Comparison of ENCODE assay signal across 18 cellular contexts in the genomic region with DNA sequence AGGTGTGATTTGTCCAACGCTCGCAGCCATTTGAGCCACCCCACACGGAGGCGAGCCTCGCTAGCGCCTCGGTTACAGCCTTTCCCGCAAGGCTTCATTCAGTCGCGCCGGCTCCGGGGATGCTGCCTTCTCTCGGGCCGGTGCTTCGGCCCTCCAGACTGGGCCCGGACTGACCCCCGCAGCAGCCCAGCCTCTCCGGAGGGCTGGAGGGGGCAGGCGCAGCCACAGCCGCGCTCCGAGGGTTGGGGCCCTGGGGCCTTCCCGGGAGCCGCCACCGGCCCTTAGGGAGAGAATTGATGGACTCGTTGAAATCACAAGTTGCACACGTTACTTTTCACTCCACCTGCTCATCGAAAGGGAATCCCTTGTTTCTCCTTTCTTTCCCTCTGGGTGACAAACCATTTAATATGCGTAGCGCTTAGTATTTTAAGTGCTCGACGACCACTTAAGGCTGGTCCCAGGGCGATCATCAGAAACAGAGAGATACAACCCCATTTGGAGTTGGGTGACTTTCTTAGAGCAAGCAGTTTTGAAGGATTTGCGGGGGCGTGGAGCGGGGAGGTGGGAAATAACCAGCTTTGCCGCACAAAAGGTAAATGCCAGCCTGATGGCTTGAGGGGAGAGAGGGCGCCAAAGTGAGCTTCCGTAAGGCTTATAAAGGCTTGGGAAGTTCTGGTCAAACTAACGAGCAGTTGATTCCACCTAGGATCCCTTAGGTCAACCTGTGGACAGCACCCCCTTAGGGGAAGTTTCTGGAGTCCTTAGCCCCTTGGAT. TPM values are rescaled to one million over a fixed set of nuclear protein-coding genes. Genes with fewer than 3 reads are reported as not detected.
A peak's percentile ranks its signal among the peaks of the same experiment; 100 is the strongest.
DNase-seq lines count a peak whose midpoint lies in the region; ATAC-seq, FAIRE-seq and TF ChIP-seq lines count a peak whose summit lies in the region.
"Had no signal": no experiment of that assay in that cellular context is flagged by ENCODE, and none has a peak within 500 bp of the region (broad histone marks: within the 10 kb centered on the region; RNA-seq: fewer than 3 reads in every experiment).

No MANE protein-coding gene starts in this region.

- DNase-seq in H7 = peak; percentile 87
- DNase-seq in K562 (ENCODE audit: extremely low read depth in 1 of 4, low spot score in 3 of 4) = no peak
- peak; percentile 13 for DNase-seq in iPS DF 6.9 (ENCODE audit: low read depth, low spot score)
- no peak for DNase-seq in omental fat pad (ENCODE audit: low spot score)
- DNase-seq in pancreas = no peak
- no peak for DNase-seq in activated T-cell treated with anti-CD3 and anti-CD28 coated beads, Interleukin-2, amount 50 U/mL, for 48 hours
- no peak for DNase-seq in activated CD4-positive, alpha-beta T cell treated with anti-CD3 and anti-CD28 coated beads, Interleukin-2, amount 50 U/mL, for 48 hours
- DNase-seq: activated gamma-delta T cell treated with Interleukin-2 at 50 U/mL for 16 hours; body of pancreas; DMS79; effector memory CD8-positive, alpha-beta T cell; KG1; mucosa of descending colon; NCI-H1694; SHP77; stimulated activated CD4-positive, alpha-beta T cell treated with anti-CD3 and anti-CD28 coated beads, Interleukin-4, amount 100 ng/mL, for 1 hour had no signal

- no peaks in the 10 kb centered on the region for H3K36me3 ChIP-seq in H7 (replicated peaks; ENCODE audit: control insufficient read depth, insufficient read depth, low read length)
- no peaks in the 10 kb centered on the region for H3K36me3 ChIP-seq in K562 (ENCODE audit: control insufficient read depth, insufficient read depth, low read length)
- no peaks in the 10 kb centered on the region for H3K36me3 ChIP-seq in iPS DF 6.9 (ENCODE audit: control insufficient read depth, insufficient read depth, low read length)
- H3K36me3 ChIP-seq in pancreas = no peaks in the 10 kb centered on the region

- H3K27ac ChIP-seq in K562 (ENCODE audit: extremely low read depth, low read depth, low read length) = no peak overlapping the region
- no peak overlapping the region for H3K27ac ChIP-seq in iPS DF 6.9 (ENCODE audit: low read length)
- H3K27ac ChIP-seq in pancreas = no peak overlapping the region
- H3K27ac ChIP-seq: body of pancreas had no signal

- FAIRE-seq in K562 (lab: Jason Lieb, UNC) = no peak
- FAIRE-seq in pancreas (lab: Jason Lieb, UNC) = no peak

- no peak for TF ChIP-seq EP300 in K562 (IDR thresholded peaks at IDR 0.05; ENCODE audit: low read length)

- no peaks in the 10 kb centered on the region for H4K20me1 ChIP-seq in K562 (replicated peaks; ENCODE audit: control insufficient read depth, insufficient read depth, low read length)

- H3K9ac ChIP-seq in K562 (ENCODE audit: insufficient read depth in 1 of 2, low read depth in 2 of 2, low read length in 2 of 2) = no peak overlapping the region

- BruUV-seq in K562 (replicated peaks; lab: Mats Ljungman, UMichigan) = no TSS peak

- H3K9me3 ChIP-seq in K562 (replicated peaks; ENCODE audit: control insufficient read depth, insufficient read depth, low read depth, low read length) (no peaks in the 10 kb centered on the region), iPS DF 6.9 (ENCODE audit: control insufficient read depth, insufficient read depth, low read length) (no peaks in the 10 kb centered on the region), pancreas (no peaks in the 10 kb centered on the region)
- H3K9me3 ChIP-seq: body of pancreas, mucosa of descending colon had no signal

- POLR2A ChIA-PET in K562 (lab: Yijun Ruan, JAX) = interaction anchor here (1.0 kb wide), 1 partner anchor 15 kb away, joined by 3 read pairs; no protein-coding TSS in a partner anchor

- no peak for TF ChIP-seq POLR2A in K562 (conservative IDR thresholded peaks at IDR 0.05)

- 19% methylated on average over 40 of the region's 40 CpGs for WGBS in K562 (ENCODE audit: insufficient coverage, low coverage, missing lambda C conversion rate)
- WGBS in iPS DF 6.9 (ENCODE audit: insufficient coverage, insufficient read length) = no CpG with 5 or more reads among the region's 40 CpGs
- 62 to 65% methylated on average over 40 of the region's 40 CpGs for WGBS in pancreas, 2 donors

- peak; percentile 36 for ATAC-seq in K562
- peak; percentile 37 for ATAC-seq in omental fat pad (ENCODE audit: low FRiP score)
- no peak for ATAC-seq in HG03521 (IDR thresholded peaks at IDR 0.05; ENCODE audit: unreplicated experiment)
- no peak for ATAC-seq in pancreas
- ATAC-seq: body of pancreas; effector memory CD8-positive, alpha-beta T cell; mucosa of descending colon; stimulated activated effector memory CD8-positive, alpha-beta T cell treated with anti-CD3 and anti-CD28 coated beads, Interleukin-12 subunit alpha, Interleukin-12 subunit beta, amount 100 ng/mL, for 72 hours had no signal

- no peak for TF ChIP-seq RAD21 in K562 (CRISPR knock-in tag; conservative IDR thresholded peaks at IDR 0.05 in 1 of 2, IDR thresholded peaks at IDR 0.05 in 1 of 2)

- H3K9me1 ChIP-seq in K562 (ENCODE audit: control insufficient read depth, insufficient read depth, low read length) = no peaks in the 10 kb centered on the region

- CTCF ChIA-PET in K562 (lab: Yijun Ruan, JAX; ENCODE audit: low intra/inter-chr PET ratio) = no interaction called here

- no peak overlapping the region for H3K4me2 ChIP-seq in K562 (ENCODE audit: insufficient read depth, low read length)

- peaks cover 9% of the 10 kb centered on the region; the same call in 1 of the 2 replicates for H3K27me3 ChIP-seq in H7 (ENCODE audit: control insufficient read depth, insufficient read depth, low read length)
- peaks cover 45 to 50% of the 10 kb centered on the region in 2 experiments for H3K27me3 ChIP-seq in K562 (ENCODE audit: control insufficient read depth in 2 of 2, insufficient read depth in 2 of 2, low read length in 2 of 2)
- H3K27me3 ChIP-seq in iPS DF 6.9 (ENCODE audit: control insufficient read depth, insufficient read depth, low read length) = no peaks in the 10 kb centered on the region
- no peaks in the 10 kb centered on the region for H3K27me3 ChIP-seq in pancreas
- H3K27me3 ChIP-seq: body of pancreas had no signal

- H3K4me3 ChIP-seq in H7 (ENCODE audit: insufficient read depth, low read depth, low read length) = peak overlapping the region; percentile 31
- no peak overlapping the region for H3K4me3 ChIP-seq in K562
- H3K4me3 ChIP-seq in iPS DF 6.9 (ENCODE audit: low read length) = no peak overlapping the region; the same call in 1 of the 2 replicates
- no peak overlapping the region for H3K4me3 ChIP-seq in pancreas
- H3K4me3 ChIP-seq: body of pancreas, mucosa of descending colon had no signal

- TF ChIP-seq CTCF in K562 (IDR thresholded peaks at IDR 0.05 in 2 of 3, conservative IDR thresholded peaks at IDR 0.05 in 1 of 3; ENCODE audit: insufficient read depth in 2 of 3, low read depth in 1 of 3, low read length in 3 of 3) (no peak), omental fat pad (IDR thresholded peaks at IDR 0.05) (no peak), pancreas (IDR thresholded peaks at IDR 0.05) (no peak)

- in situ Hi-C loops in K562 (cut with MboI) = no loop called here

- peaks cover 0 to 4% of the 10 kb centered on the region in 2 experiments; a peak in 1 of 5 replicates for H3K4me1 ChIP-seq in K562 (replicated peaks in 1 of 2; ENCODE audit: control insufficient read depth in 2 of 2, insufficient read depth in 2 of 2, low read length in 2 of 2)
- H3K4me1 ChIP-seq in iPS DF 6.9 (ENCODE audit: control insufficient read depth, insufficient read depth, low read length) = peaks cover 3% of the 10 kb centered on the region; the same call in 1 of the 2 replicates
- no peaks in the 10 kb centered on the region for H3K4me1 ChIP-seq in pancreas
- H3K4me1 ChIP-seq: body of pancreas had no signal

- intact Hi-C loops in K562 (cut with micrococcal nuclease) (no loop called here), pancreas (cut with DNase I) (no loop called here)

- no peak overlapping the region for H2AFZ ChIP-seq in K562 (ENCODE audit: low read depth, low read length)

- H3K79me2 ChIP-seq in K562 (ENCODE audit: control insufficient read depth, insufficient read depth, low read length) = no peaks in the 10 kb centered on the region

RNA-seq across cellular contexts. Expression of gene ENAH, which starts 24.6 kb away (rescaled TPM):
- total RNA-seq in H7 (2014; rRNA removed; shearing (Covaris generic)) = 160 and 234 TPM in 2 replicates
- 0.56 and 1.1 TPM in 2 replicates for total RNA-seq in K562 (2011; cell fraction: chromatin; rRNA removed; ENCODE audit: low replicate concordance)
- under 0.01 TPM in 1 of 2 replicates, not detected in the other for total RNA-seq in K562 (2011; cell fraction: nucleolus; rRNA removed)
- total RNA-seq in K562 (2011; cell fraction: nucleoplasm; rRNA removed) = 0.15 and 0.69 TPM in 2 replicates
- 0.05 and 0.12 TPM in 2 replicates for total RNA-seq in K562 (2014; rRNA removed)
- 0.10 and 0.15 TPM in 2 replicates for total RNA-seq in K562 (2014; rRNA removed; fragmentation: Illumina TruSeq; extraction: Trizol)
- 0.15 and 0.29 TPM in 2 replicates for total RNA-seq in K562 (2015; rRNA removed; fragmentation: Illumina TruSeq; extraction: Trizol)
- total RNA-seq in K562 (2021) = 0.55 and 0.85 TPM in 2 replicates
- 0.34 and 1.2 TPM in 2 replicates for polyA plus RNA-seq in K562 (2011; rRNA removed)
- polyA plus RNA-seq in K562 (2011; cell fraction: cytosol; rRNA removed) = 0.01 and 0.10 TPM in 2 replicates
- 0.21 and 0.44 TPM in 2 replicates for polyA plus RNA-seq in K562 (2011; cell fraction: nucleus; rRNA removed)
- 0.06 and 0.14 TPM in 2 replicates for polyA plus RNA-seq in K562 (2012)
- 0.06 and 0.33 TPM in 2 replicates for polyA plus RNA-seq in K562 (2014; fragmentation: Illumina TruSeq; extraction: Trizol)
- under 1 TPM; 0.03 to 0.13 TPM for polyA plus RNA-seq in K562 (2014; fragmentation: Nextera tagmentation; extraction: Ambion mirVana)
- polyA plus RNA-seq in K562 (2014; rRNA removed) = 0.05 TPM in 1 of 2 replicates, not detected in the other
- 1.8 and 4.3 TPM in 2 replicates for polyA minus RNA-seq in K562 (2011; rRNA and poly(A)+ RNA removed)
- polyA minus RNA-seq in K562 (2011; cell fraction: cytosol; rRNA and poly(A)+ RNA removed) = 1.5 TPM in 1 of 2 replicates, not detected in the other
- 0.22 and 0.40 TPM in 2 replicates for polyA minus RNA-seq in K562 (2011; cell fraction: nucleus; rRNA and poly(A)+ RNA removed)
- total RNA-seq in omental fat pad = 10 to 100 TPM; 18.7 to 60.7 (median 30.5) TPM
- total RNA-seq in pancreas = 10 to 100 TPM; 27.8 to 62.8 (median 34.7) TPM
- polyA plus RNA-seq in pancreas = 10 to 100 TPM in 1 of 2 donors, 1 to 10 TPM in 1; 8.0 to 17.1 TPM

Comparison
In these comparisons a context has a peak if more than half of its experiments do, and no peak if none do; other contexts are left out.
1. DNase-seq: peak in H7 (single experiment) and iPS DF 6.9 (single experiment); none in K562 (0 of 4), omental fat pad (single experiment), pancreas (0 of 6), activated T-cell treated with anti-CD3 and anti-CD28 coated beads, Interleukin-2, amount 50 U/mL, for 48 hours (0 of 2) and activated CD4-positive, alpha-beta T cell treated with anti-CD3 and anti-CD28 coated beads, Interleukin-2, amount 50 U/mL, for 48 hours (0 of 2).
2. ATAC-seq: peak in K562 (single experiment) and omental fat pad (single experiment); none in HG03521 (single experiment) and pancreas (0 of 4).
3. RNA of gene ENAH, which starts 24.6 kb away (total RNA-seq): 160 to 234 TPM in H7, 18.7 to 60.7 TPM in omental fat pad and 27.8 to 62.8 TPM in pancreas; under 0.01 to 1.1 TPM in K562; every median in the first group is over 4 times any median in the second.